16 cellular contexts compared by ENCODE assay signal in genomic region chr20:41352666-41353065, GRCh38. TPM values are rescaled to one million over a fixed set of nuclear protein-coding genes. Genes with fewer than 3 reads are reported as not detected.
"Had no signal": no experiment of that assay in that cellular context is flagged by ENCODE, and none has a peak within 500 bp of the region (broad histone marks: within the 10 kb centered on the region; RNA-seq: fewer than 3 reads in every experiment).

No MANE protein-coding gene starts in this region.

- ATAC-seq: activated CD4-positive, alpha-beta T cell treated with anti-CD3 and anti-CD28 coated beads for 36 hours; effector memory CD8-positive, alpha-beta T cell; lower lobe of right lung; natural killer cell; pancreas had no signal

- DNase-seq: activated CD4-positive, alpha-beta T cell treated with anti-CD3 and anti-CD28 coated beads for 36 hours; activated CD4-positive, alpha-beta T cell treated with anti-CD3 and anti-CD28 coated beads, Interleukin-2, amount 50 U/mL, for 48 hours; activated gamma-delta T cell; adrenal gland; dermis blood vessel endothelial cell; effector memory CD8-positive, alpha-beta T cell; foreskin fibroblast; hypothalamus; lower lobe of right lung; natural killer cell; pancreas; spleen; stimulated activated naive CD4-positive, alpha-beta T cell had no signal

- FAIRE-seq: keratinocyte, pancreas had no signal

- H3K9me3 ChIP-seq: adrenal gland, lower lobe of right lung, pancreas, spleen had no signal

- H3K27ac ChIP-seq: adrenal gland, lower lobe of right lung, pancreas, spleen, VCaP had no signal

- H3K4me3 Mint-ChIP-seq: activated CD4-positive, alpha-beta T cell treated with anti-CD3 and anti-CD28 coated beads for 36 hours; activated naive CD4-positive, alpha-beta T cell treated with anti-CD3 and anti-CD28 coated beads, Interleukin-2, amount 50 U/mL, for 24 hours; effector memory CD8-positive, alpha-beta T cell; natural killer cell had no signal

- H3K9me3 Mint-ChIP-seq: activated naive CD4-positive, alpha-beta T cell treated with anti-CD3 and anti-CD28 coated beads, Interleukin-2, amount 50 U/mL, for 24 hours; effector memory CD8-positive, alpha-beta T cell; natural killer cell had no signal

- H3K4me1 ChIP-seq: adrenal gland, lower lobe of right lung, spleen had no signal

- H3K27ac Mint-ChIP-seq: activated CD4-positive, alpha-beta T cell treated with anti-CD3 and anti-CD28 coated beads for 36 hours; activated naive CD4-positive, alpha-beta T cell treated with anti-CD3 and anti-CD28 coated beads, Interleukin-2, amount 50 U/mL, for 24 hours; effector memory CD8-positive, alpha-beta T cell; natural killer cell had no signal

- H3K4me3 ChIP-seq: adrenal gland, lower lobe of right lung, pancreas, spleen had no signal

- H3K36me3 Mint-ChIP-seq: activated naive CD4-positive, alpha-beta T cell treated with anti-CD3 and anti-CD28 coated beads, Interleukin-2, amount 50 U/mL, for 24 hours; natural killer cell had no signal

- H3K27me3 Mint-ChIP-seq: activated CD4-positive, alpha-beta T cell treated with anti-CD3 and anti-CD28 coated beads for 36 hours; activated naive CD4-positive, alpha-beta T cell treated with anti-CD3 and anti-CD28 coated beads, Interleukin-2, amount 50 U/mL, for 24 hours had no signal

- H3K27me3 ChIP-seq: adrenal gland, pancreas, spleen had no signal

- H3K4me1 Mint-ChIP-seq: activated CD4-positive, alpha-beta T cell treated with anti-CD3 and anti-CD28 coated beads for 36 hours; activated naive CD4-positive, alpha-beta T cell treated with anti-CD3 and anti-CD28 coated beads, Interleukin-2, amount 50 U/mL, for 24 hours had no signal

RNA-seq across cellular contexts. Expression of gene EMILIN3, which starts 14.0 kb away (rescaled TPM):
- total RNA-seq: natural killer cell, spleen had no signal
- polyA plus RNA-seq: keratinocyte had no signal
